In genomic region chr3:189845069-189845468, GRCh38 we compare ENCODE assay signal across 18 cellular contexts.
DNase-seq lines count a peak whose midpoint lies in the region; TF ChIP-seq lines count a peak whose summit lies in the region.
"Had no signal": no experiment of that assay in that cellular context is flagged by ENCODE, and none has a peak within 500 bp of the region (broad histone marks: within the 10 kb centered on the region; RNA-seq: fewer than 3 reads in every experiment).

No MANE protein-coding gene starts in this region.

- H3K79me2 ChIP-seq in MM.1S (ENCODE audit: low read length), result no peaks in the 10 kb centered on the region

- H3K9me3 Mint-ChIP-seq in mesothelial cell of epicardium (no peaks in the 10 kb centered on the region), CD14-positive monocyte (peaks cover 1 to 10% (median 4%) of the 10 kb centered on the region in 7 donors)
- H3K9me3 Mint-ChIP-seq: CD8-positive, alpha-beta memory T cell had no signal

- H3K27ac Mint-ChIP-seq in mesothelial cell of epicardium (peak overlapping the region; percentile 58), CD14-positive monocyte (no peak overlapping the region)
- H3K27ac Mint-ChIP-seq: B cell; CD4-positive, CD25-positive, alpha-beta regulatory T cell; CD8-positive, alpha-beta memory T cell had no signal

- no peak overlapping the region for H3K4me3 ChIP-seq in MM.1S (ENCODE audit: low read length)
- H3K4me3 ChIP-seq: BLaER1 treated with 17β-estradiol and CSF1 and Interleukin-3, amounts not matched to agents 10 nM and 100 nM; GM23248; HAP-1 had no signal

- H3K4me3 Mint-ChIP-seq in mesothelial cell of epicardium, result no peak overlapping the region
- H3K4me3 Mint-ChIP-seq in CD14-positive monocyte, result no peak overlapping the region
- H3K4me3 Mint-ChIP-seq: B cell; CD8-positive, alpha-beta memory T cell had no signal

- no peak overlapping the region for H3K9ac ChIP-seq in MM.1S (ENCODE audit: low read length)
- H3K9ac ChIP-seq: BLaER1 treated with 17β-estradiol and CSF1 and Interleukin-3, amounts not matched to agents 10 nM and 100 nM; GM23248 had no signal

- no peak overlapping the region for H3K27ac ChIP-seq in MM.1S (ENCODE audit: low read length)
- H3K27ac ChIP-seq: BLaER1 treated with 17β-estradiol and CSF1 and Interleukin-3, amounts not matched to agents 10 nM and 100 nM; GM23248 had no signal

- no peaks in the 10 kb centered on the region for H3K36me3 ChIP-seq in MM.1S (replicated peaks; ENCODE audit: insufficient read depth, low read length)
- H3K36me3 ChIP-seq: BLaER1 treated with 17β-estradiol and CSF1 and Interleukin-3, amounts not matched to agents 10 nM and 100 nM; HAP-1 had no signal

- no peaks in the 10 kb centered on the region for H3K27me3 ChIP-seq in MM.1S (replicated peaks; ENCODE audit: insufficient read depth, low read length)
- H3K27me3 ChIP-seq: BLaER1 treated with 17β-estradiol and CSF1 and Interleukin-3, amounts not matched to agents 10 nM and 100 nM had no signal

- H3K27me3 Mint-ChIP-seq in mesothelial cell of epicardium (ENCODE audit: low read depth) (no peaks in the 10 kb centered on the region), CD14-positive monocyte (ENCODE audit: low read depth in 3 of 3) (peaks cover 0 to 2% (median 0%) of the 10 kb centered on the region in 3 donors)
- H3K27me3 Mint-ChIP-seq: B cell had no signal

- H3F3A ChIP-seq in MM.1S (ENCODE audit: insufficient read depth, low read length), result no peaks in the 10 kb centered on the region

- no peak overlapping the region for H3K4me2 ChIP-seq in MM.1S (ENCODE audit: low read depth, low read length)
- H3K4me2 ChIP-seq: BLaER1 treated with 17β-estradiol and CSF1 and Interleukin-3, amounts not matched to agents 10 nM and 100 nM had no signal

- TF ChIP-seq CTCF in MM.1S (IDR thresholded peaks at IDR 0.05; ENCODE audit: low read length), result no peak
- no peak for TF ChIP-seq CTCF in mesothelial cell of epicardium (IDR thresholded peaks at IDR 0.05; ENCODE audit: unreplicated experiment)
- no peak for TF ChIP-seq CTCF in CD14-positive monocyte (IDR thresholded peaks at IDR 0.05)

- H3K4me1 Mint-ChIP-seq in mesothelial cell of epicardium (peaks cover 45% of the 10 kb centered on the region), CD14-positive monocyte (no peaks in the 10 kb centered on the region)
- H3K4me1 Mint-ChIP-seq: B cell; CD4-positive, CD25-positive, alpha-beta regulatory T cell; CD8-positive, alpha-beta memory T cell had no signal

- DNase-seq in NCI-H2171 treated with DMSO at 0.1 percent for 48 hours (lab: John Stamatoyannopoulos, UW), result peak; percentile 23
- no peak for DNase-seq in NCI-H2171 (lab: John Stamatoyannopoulos, UW)
- peak; percentile 45 for DNase-seq in MM.1S
- peak; percentile 24 for DNase-seq in SK-N-DZ (ENCODE audit: low spot score)
- no peak for DNase-seq in mesothelial cell of epicardium (ENCODE audit: low spot score in 2 of 2, unreplicated experiment in 2 of 2)
- DNase-seq in DMS114 treated with DMSO at 0.1 percent for 48 hours (lab: John Stamatoyannopoulos, UW; ENCODE audit: unreplicated experiment), result no peak
- no peak for DNase-seq in CD14-positive monocyte (ENCODE audit: low spot score)
- DNase-seq: 8988T; Caco-2; CD4-positive, CD25-positive, alpha-beta regulatory T cell; CD8-positive, alpha-beta memory T cell; DMS153; DMS79; GDM1; GM23248 had no signal

- H3K9me2 ChIP-seq in MM.1S (replicated peaks; ENCODE audit: insufficient read depth, low read length), result no peaks in the 10 kb centered on the region

- intact Hi-C loops in CD14-positive monocyte (cut with micrococcal nuclease), result no loop called here

- H3K9me3 ChIP-seq in MM.1S (replicated peaks; ENCODE audit: insufficient read depth, low read length), result no peaks in the 10 kb centered on the region
- H3K9me3 ChIP-seq: BLaER1 treated with 17β-estradiol and CSF1 and Interleukin-3, amounts not matched to agents 10 nM and 100 nM; Caco-2; HAP-1 had no signal

- H3K4me1 ChIP-seq in MM.1S (ENCODE audit: low read length), result no peaks in the 10 kb centered on the region
- H3K4me1 ChIP-seq: BLaER1 treated with 17β-estradiol and CSF1 and Interleukin-3, amounts not matched to agents 10 nM and 100 nM; Caco-2; HAP-1 had no signal

- no peaks in the 10 kb centered on the region for H3K36me3 Mint-ChIP-seq in mesothelial cell of epicardium
- no peaks in the 10 kb centered on the region for H3K36me3 Mint-ChIP-seq in CD14-positive monocyte
- H3K36me3 Mint-ChIP-seq: CD4-positive, CD25-positive, alpha-beta regulatory T cell; CD8-positive, alpha-beta memory T cell had no signal

- no peak overlapping the region for H2AFZ ChIP-seq in MM.1S (ENCODE audit: low read length)
- H2AFZ ChIP-seq: GM23248 had no signal

- H4K20me1 ChIP-seq in MM.1S (ENCODE audit: insufficient read depth, low read length), result no peaks in the 10 kb centered on the region
- H4K20me1 ChIP-seq: BLaER1 treated with 17β-estradiol and CSF1 and Interleukin-3, amounts not matched to agents 10 nM and 100 nM had no signal

Comparison
In these comparisons a context has a peak if more than half of its experiments do, and no peak if none do; other contexts are left out.
1. DNase-seq: peak in NCI-H2171 treated with DMSO at 0.1 percent for 48 hours (single experiment), MM.1S (single experiment) and SK-N-DZ (single experiment); none in NCI-H2171 (single experiment), mesothelial cell of epicardium (0 of 2), DMS114 treated with DMSO at 0.1 percent for 48 hours (single experiment) and CD14-positive monocyte (single experiment).